Comparison of ENCODE assay signal across 9 cellular contexts in genomic region chr1:12741946-12742345, GRCh38. TPM values are rescaled to one million over a fixed set of nuclear protein-coding genes. Genes with fewer than 3 reads are reported as not detected.
"Had no signal": no experiment of that assay in that cellular context is flagged by ENCODE, and none has a peak within 500 bp of the region (broad histone marks: within the 10 kb centered on the region; RNA-seq: fewer than 3 reads in every experiment).

No MANE protein-coding gene starts in this region.

- H3K4me3 ChIP-seq: GM12878 had no signal

- FAIRE-seq: G401.6, GM12878, GM12891, GM12892, GM18507, GM19239 had no signal

- ATAC-seq: GM12878 had no signal

- DNase-seq: GDM1, GF-D8 had no signal

RNA-seq across cellular contexts. Expression of gene CFAP107, which starts 4.1 kb away (rescaled TPM):
- total RNA-seq: G401, GM12878 had no signal
- polyA plus RNA-seq: GM12878 had no signal

RNA-seq across cellular contexts. Expression of gene AADACL3, which starts 26.0 kb away (rescaled TPM):
- total RNA-seq: G401, GM12878 had no signal
- polyA plus RNA-seq: GM12878 had no signal

RNA-seq across cellular contexts. Expression of gene PRAMEF12, which starts 31.6 kb away (rescaled TPM):
- total RNA-seq: G401, GM12878 had no signal
- polyA plus RNA-seq: GM12878 had no signal

RNA-seq across cellular contexts. Expression of gene PRAMEF1, which starts 49.3 kb away (rescaled TPM):
- total RNA-seq: GM12878 had no signal
- polyA plus RNA-seq: GM12878 had no signal
